1 cellular context compared by ENCODE assay signal in genomic region chr4:158670975-158671664, GRCh38.
TF ChIP-seq lines count a peak whose summit lies in the region.

No MANE protein-coding gene starts in this region.

TF ChIP-seq in HepG2, 621 proteins besides CTCF, POLR2A, EP300 and RAD21 (continued from another document and continues in another):
- TF ChIP-seq POLR2G (IDR thresholded peaks at IDR 0.05; ENCODE audit: low read depth, low read length) (no peak), TBL1XR1 (IDR thresholded peaks at IDR 0.05; ENCODE audit: borderline replicate concordance, low read length, partially characterized antibody) (no peak), ZFP82 (CRISPR knock-in tag; IDR thresholded peaks at IDR 0.05; ENCODE audit: borderline replicate concordance) (no peak), ISL2 (CRISPR knock-in tag; IDR thresholded peaks at IDR 0.05) (no peak), POLR2AphosphoS5 (IDR thresholded peaks at IDR 0.05; ENCODE audit: low read depth, low read length) (no peak), SMYD3 (CRISPR knock-in tag; IDR thresholded peaks at IDR 0.05) (no peak), HNF4G (IDR thresholded peaks at IDR 0.05; ENCODE audit: borderline replicate concordance, low read depth, low read length) (no peak), HNF4G (CRISPR knock-in tag; IDR thresholded peaks at IDR 0.05; ENCODE audit: borderline replicate concordance, low read depth) (no peak), MED8 (CRISPR knock-in tag; IDR thresholded peaks at IDR 0.05; ENCODE audit: insufficient replicate concordance) (no peak), NBN (conservative IDR thresholded peaks at IDR 0.05) (no peak), SOX5 (CRISPR knock-in tag; IDR thresholded peaks at IDR 0.05; ENCODE audit: borderline replicate concordance) (peak; percentile 30; the same call in 1 of the 2 replicates), ARNTL (CRISPR knock-in tag; IDR thresholded peaks at IDR 0.05) (peak; percentile 50), ZNF503 (CRISPR knock-in tag; IDR thresholded peaks at IDR 0.05) (no peak), ETS1 (CRISPR knock-in tag; IDR thresholded peaks at IDR 0.05) (no peak), MTERF4 (CRISPR knock-in tag; IDR thresholded peaks at IDR 0.05) (peak; percentile 55; the same call in 1 of the 2 replicates), ZFP36L2 (CRISPR knock-in tag; IDR thresholded peaks at IDR 0.05) (no peak), CREB3 (CRISPR knock-in tag; IDR thresholded peaks at IDR 0.05) (no peak), TBP (CRISPR knock-in tag; IDR thresholded peaks at IDR 0.05) (no peak), NFAT5 (CRISPR knock-in tag; IDR thresholded peaks at IDR 0.05) (no peak), E2F5 (CRISPR knock-in tag; conservative IDR thresholded peaks at IDR 0.05) (no peak), ZBTB26 (CRISPR knock-in tag; IDR thresholded peaks at IDR 0.05; ENCODE audit: borderline replicate concordance) (no peak), BHLHE40 (IDR thresholded peaks at IDR 0.05; ENCODE audit: low read length) (0 out of 2 replicates have a peak, but pooled peaks have one; percentile 17), ZNF274 (CRISPR knock-in tag; IDR thresholded peaks at IDR 0.05) (no peak), KMT2B (CRISPR knock-in tag; IDR thresholded peaks at IDR 0.05) (peak; percentile 34; the same call in 1 of the 2 replicates), ZNF280B (CRISPR knock-in tag; IDR thresholded peaks at IDR 0.05; ENCODE audit: borderline replicate concordance) (no peak; the same call in 1 of the 2 replicates), AKAP8 (CRISPR knock-in tag; IDR thresholded peaks at IDR 0.05) (0 out of 2 replicates have a peak, but pooled peaks have one; percentile 42), ZNF792 (CRISPR knock-in tag; IDR thresholded peaks at IDR 0.05) (no peak), RELA (CRISPR knock-in tag; IDR thresholded peaks at IDR 0.05) (no peak), MAX (IDR thresholded peaks at IDR 0.05) (peak; percentile 64), REST (IDR thresholded peaks at IDR 0.05; ENCODE audit: borderline replicate concordance in 1 of 2, low read depth in 1 of 2, low read length in 2 of 2) (no peak), HNRNPL (IDR thresholded peaks at IDR 0.05; ENCODE audit: low read depth, low read length) (no peak), ZNF562 (CRISPR knock-in tag; IDR thresholded peaks at IDR 0.05; ENCODE audit: borderline replicate concordance) (no peak), ATAD3A (CRISPR knock-in tag; IDR thresholded peaks at IDR 0.05) (no peak), ZBTB33 (CRISPR knock-in tag; IDR thresholded peaks at IDR 0.05) (no peak), ZNF678 (CRISPR knock-in tag; IDR thresholded peaks at IDR 0.05) (no peak), ZFP91 (CRISPR knock-in tag; IDR thresholded peaks at IDR 0.05; ENCODE audit: borderline replicate concordance) (no peak)
